10 cellular contexts compared by ENCODE assay signal in genomic region chr2:30287857-30288513, GRCh38. TPM values are rescaled to one million over a fixed set of nuclear protein-coding genes. Genes with fewer than 3 reads are reported as not detected.
DNase-seq lines count a peak whose midpoint lies in the region; ATAC-seq and TF ChIP-seq lines count a peak whose summit lies in the region.
"Had no signal": no experiment of that assay in that cellular context is flagged by ENCODE, and none has a peak within 500 bp of the region (broad histone marks: within the 10 kb centered on the region; RNA-seq: fewer than 3 reads in every experiment).

No MANE protein-coding gene starts in this region.

- peaks cover 10% of the 10 kb centered on the region for H3K4me1 ChIP-seq in GM23248 (ENCODE audit: insufficient read depth)
- H3K4me1 ChIP-seq in Loucy (ENCODE audit: insufficient read depth, low read length, poor library complexity, severe bottlenecking), result peaks cover 48% of the 10 kb centered on the region
- H3K4me1 ChIP-seq in A673 (ENCODE audit: insufficient read depth, low read length, poor library complexity, severe bottlenecking), result peaks cover 24% of the 10 kb centered on the region

- peak overlapping the region; percentile 2 for H3K27ac Mint-ChIP-seq in mesothelial cell of epicardium
- H3K27ac Mint-ChIP-seq: activated naive CD4-positive, alpha-beta T cell treated with anti-CD3 and anti-CD28 coated beads for 36 hours had no signal

- no peaks in the 10 kb centered on the region for H3K9me3 ChIP-seq in GM23248 (ENCODE audit: low read depth)
- no peaks in the 10 kb centered on the region for H3K9me3 ChIP-seq in Loucy (ENCODE audit: insufficient read depth, low read depth, low read length)
- H3K9me3 ChIP-seq in A673 (ENCODE audit: low read depth, low read length, poor library complexity, severe bottlenecking), result no peaks in the 10 kb centered on the region

- H3F3A ChIP-seq in GM23248 (ENCODE audit: insufficient read depth), result peaks cover 1% of the 10 kb centered on the region; the same call in 1 of the 2 replicates
- H3F3A ChIP-seq in Loucy (ENCODE audit: low read depth), result peaks cover 4% of the 10 kb centered on the region; the same call in 1 of the 2 replicates

- no peaks in the 10 kb centered on the region for H3K36me3 ChIP-seq in GM23248 (ENCODE audit: low read depth)
- no peaks in the 10 kb centered on the region for H3K36me3 ChIP-seq in Loucy (ENCODE audit: insufficient read depth, low read length)
- no peaks in the 10 kb centered on the region for H3K36me3 ChIP-seq in A673 (ENCODE audit: insufficient read depth, low read length, poor library complexity, severe bottlenecking)

- TF ChIP-seq CTCF in Loucy (conservative IDR thresholded peaks at IDR 0.05; ENCODE audit: low read length) (no peak), mesothelial cell of epicardium (IDR thresholded peaks at IDR 0.05; ENCODE audit: unreplicated experiment) (no peak), A673 (conservative IDR thresholded peaks at IDR 0.05; ENCODE audit: low read depth, low read length) (no peak)

- H3K79me2 ChIP-seq in GM23248 (ENCODE audit: insufficient read depth), result no peaks in the 10 kb centered on the region
- no peaks in the 10 kb centered on the region for H3K79me2 ChIP-seq in Loucy (ENCODE audit: insufficient read depth, low read length)

- BruUV-seq in A673 (replicated peaks; lab: Mats Ljungman, UMichigan), result no TSS peak

- H3K27ac ChIP-seq in GM23248 (no peak overlapping the region), A673 (ENCODE audit: low read depth, low read length, poor library complexity, severe bottlenecking) (no peak overlapping the region)

- ATAC-seq in GM18870 (IDR thresholded peaks at IDR 0.05; ENCODE audit: unreplicated experiment) (peak; percentile 58), sciatic nerve (no peak), left ventricle myocardium superior (no peak)

- H3K9me2 ChIP-seq in GM23248 (ENCODE audit: insufficient read depth), result no peaks in the 10 kb centered on the region
- no peaks in the 10 kb centered on the region for H3K9me2 ChIP-seq in Loucy (replicated peaks; ENCODE audit: low read depth, low read length)

- H3K4me2 ChIP-seq in GM23248 (ENCODE audit: unreplicated experiment) (no peak overlapping the region), Loucy (ENCODE audit: low read depth, low read length, poor library complexity, severe bottlenecking) (peak overlapping the region; percentile 49)

- H2AFZ ChIP-seq in GM23248, result peak overlapping the region; percentile 17; the same call in 1 of the 2 replicates
- no peak overlapping the region for H2AFZ ChIP-seq in Loucy (ENCODE audit: low read length)

- H3K36me3 Mint-ChIP-seq in mesothelial cell of epicardium, result no peaks in the 10 kb centered on the region

- no peaks in the 10 kb centered on the region for H3K27me3 Mint-ChIP-seq in mesothelial cell of epicardium (ENCODE audit: low read depth)

- POLR2A ChIA-PET in A673 (lab: Charles Lee; ENCODE audit: low non-redundant PET), result no interaction called here

- intact Hi-C loops in A673 (cut with micrococcal nuclease; ENCODE audit: unreplicated experiment), result no loop called here
- intact Hi-C loops in sciatic nerve (cut with DNase I), result no loop called here
- intact Hi-C loops in left ventricle myocardium superior (cut with micrococcal nuclease), result no loop called here

- H3K27me3 ChIP-seq in GM23248 (replicated peaks; ENCODE audit: insufficient read depth), result no peaks in the 10 kb centered on the region
- no peaks in the 10 kb centered on the region for H3K27me3 ChIP-seq in Loucy (ENCODE audit: insufficient read depth, low read length, poor library complexity, severe bottlenecking)
- H3K27me3 ChIP-seq in A673 (replicated peaks; ENCODE audit: insufficient read depth, low read depth, low read length, poor library complexity), result no peaks in the 10 kb centered on the region

- no peak overlapping the region for H3K4me3 Mint-ChIP-seq in mesothelial cell of epicardium
- H3K4me3 Mint-ChIP-seq: activated naive CD4-positive, alpha-beta T cell treated with anti-CD3 and anti-CD28 coated beads for 36 hours had no signal

- 37 to 49% methylated on average over 4 of the region's 4 CpGs for WGBS in GM23248 (ENCODE audit: low coverage in 1 of 2, low lambda C conversion rate in 2 of 2, missing lambda C conversion rate in 2 of 2), 2 experiments

- H3K4me3 ChIP-seq in GM23248 (no peak overlapping the region), Loucy (ENCODE audit: low read length, poor library complexity, severe bottlenecking) (no peak overlapping the region), A673 (ENCODE audit: low read depth, low read length, poor library complexity, severe bottlenecking) (no peak overlapping the region)

- no peak for DNase-seq in GM23248
- no peak for DNase-seq in mesothelial cell of epicardium (ENCODE audit: low spot score in 2 of 2, unreplicated experiment in 2 of 2)
- DNase-seq in NCI-H2227 treated with DMSO at 0.1 percent for 48 hours (lab: John Stamatoyannopoulos, UW), result no peak
- no peak for DNase-seq in A673 (ENCODE audit: low spot score)
- no peak for DNase-seq in sciatic nerve (ENCODE audit: low spot score)
- no peak for DNase-seq in left ventricle myocardium superior
- DNase-seq: activated naive CD4-positive, alpha-beta T cell treated with anti-CD3 and anti-CD28 coated beads for 36 hours; foreskin fibroblast had no signal

- no peaks in the 10 kb centered on the region for H4K20me1 ChIP-seq in GM23248 (ENCODE audit: insufficient read depth)
- H4K20me1 ChIP-seq in Loucy (ENCODE audit: insufficient read depth, low read length, poor library complexity, severe bottlenecking), result no peaks in the 10 kb centered on the region

- no peaks in the 10 kb centered on the region for H3K9me3 Mint-ChIP-seq in mesothelial cell of epicardium
- H3K9me3 Mint-ChIP-seq: activated naive CD4-positive, alpha-beta T cell treated with anti-CD3 and anti-CD28 coated beads for 36 hours had no signal

- CTCF ChIA-PET in A673 (lab: Charles Lee), result no interaction called here

- H3K9ac ChIP-seq in GM23248 (no peak overlapping the region), Loucy (ENCODE audit: low read depth, low read length, poor library complexity, severe bottlenecking) (no peak overlapping the region)

- H3K4me1 Mint-ChIP-seq in mesothelial cell of epicardium, result peaks cover 33% of the 10 kb centered on the region

- in situ Hi-C loops in GM23248 (cut with MboI), result no loop called here

RNA-seq across cellular contexts. Expression of gene LBH, which starts 56.7 kb away (rescaled TPM):
- 189 and 285 TPM in 2 replicates for total RNA-seq in GM23248 (2014; rRNA removed; shearing (Covaris generic))
- polyA plus RNA-seq in GM23248 (2016; fragmentation: Nextera tagmentation; extraction: Ambion mirVana), result 155 and 162 TPM in 2 replicates
- total RNA-seq in mesothelial cell of epicardium (41.0 to 48.8 TPM (median 44.5 TPM) in 3 replicates), A673 (2021) (114 and 140 TPM in 2 replicates), sciatic nerve (19.8 TPM), left ventricle myocardium superior (129 TPM)
